Comparison of ENCODE assay signal across 15 cellular contexts in genomic region chr6:42073287-42073686, GRCh38. TPM values are rescaled to one million over a fixed set of nuclear protein-coding genes. Genes with fewer than 3 reads are reported as not detected.
DNase-seq lines count a peak whose midpoint lies in the region; ATAC-seq and TF ChIP-seq lines count a peak whose summit lies in the region.
"Had no signal": no experiment of that assay in that cellular context is flagged by ENCODE, and none has a peak within 500 bp of the region (broad histone marks: within the 10 kb centered on the region; RNA-seq: fewer than 3 reads in every experiment).

No MANE protein-coding gene starts in this region.

- H3K9me3 ChIP-seq in spleen: no peaks in the 10 kb centered on the region
- H3K9me3 ChIP-seq: MG63 had no signal

- H3K4me1 ChIP-seq in spleen: peaks cover 0 to 9% (median 0%) of the 10 kb centered on the region in 6 donors

- CTCF ChIA-PET in activated naive CD4-positive, alpha-beta T cell treated with anti-CD3 and anti-CD28 coated beads for 36 hours (lab: Charles Lee): interaction anchor here (1.0 to 3.0 kb wide), 3 partner anchors 31 to 95 kb away, joined by 3 to 15 read pairs (median 3); no protein-coding TSS in a partner anchor
- CTCF ChIA-PET in T-cell (lab: Charles Lee): interaction anchor here in 1 of 2 donors (1.5 kb wide), 1 partner anchor 474 kb away, joined by 4 read pairs; no protein-coding TSS in a partner anchor

- H3K27me3 ChIP-seq in spleen (replicated peaks in 1 of 7): no peaks in the 10 kb centered on the region
- H3K27me3 ChIP-seq: MG63 had no signal

- H3K9me3 Mint-ChIP-seq in activated naive CD4-positive, alpha-beta T cell treated with anti-CD3 and anti-CD28 coated beads, Interleukin-2, amount 50 U/mL, for 24 hours: no peaks in the 10 kb centered on the region
- H3K9me3 Mint-ChIP-seq in activated naive CD4-positive, alpha-beta T cell treated with anti-CD3 and anti-CD28 coated beads for 36 hours: no peaks in the 10 kb centered on the region
- H3K9me3 Mint-ChIP-seq in T-cell: no peaks in the 10 kb centered on the region
- H3K9me3 Mint-ChIP-seq in activated T-helper 17 cell treated with anti-CD3 and anti-CD28 coated beads, Interleukin-2, amount 50 U/mL, for 72 hours: no peaks in the 10 kb centered on the region

- H3K4me3 Mint-ChIP-seq in activated naive CD4-positive, alpha-beta T cell treated with anti-CD3 and anti-CD28 coated beads, Interleukin-2, amount 50 U/mL, for 24 hours: no peak overlapping the region
- H3K4me3 Mint-ChIP-seq in activated naive CD4-positive, alpha-beta T cell treated with anti-CD3 and anti-CD28 coated beads for 36 hours: no peak overlapping the region
- H3K4me3 Mint-ChIP-seq in T-cell: no peak overlapping the region
- H3K4me3 Mint-ChIP-seq in activated T-helper 17 cell treated with anti-CD3 and anti-CD28 coated beads, Interleukin-2, amount 50 U/mL, for 72 hours: peak overlapping the region; percentile 45

- DNase-seq in activated naive CD4-positive, alpha-beta T cell treated with anti-CD3 and anti-CD28 coated beads for 36 hours: no peak
- no peak for DNase-seq in T-cell
- peak; percentile 13 for DNase-seq in spleen
- DNase-seq: DMS53, Karpas-422, MG63, NCI-H1092, NCI-H2081 treated with DMSO at 0.1 percent for 48 hours, NCI-H510A, NCI-H82, PC-3 had no signal

- WGBS in spleen, 5 donors: 78 to 89% (median 80%) methylated on average over 2 of the region's 2 CpGs

- peaks cover 1 to 100% (median 86%) of the 10 kb centered on the region in 6 donors for H3K36me3 ChIP-seq in spleen

- H3K36me3 Mint-ChIP-seq in activated naive CD4-positive, alpha-beta T cell treated with anti-CD3 and anti-CD28 coated beads, Interleukin-2, amount 50 U/mL, for 24 hours: peaks cover 11% of the 10 kb centered on the region
- peaks cover 23% of the 10 kb centered on the region for H3K36me3 Mint-ChIP-seq in activated naive CD4-positive, alpha-beta T cell treated with anti-CD3 and anti-CD28 coated beads for 36 hours (ENCODE audit: low read depth)
- peaks cover 37% of the 10 kb centered on the region for H3K36me3 Mint-ChIP-seq in T-cell
- peaks cover 58% of the 10 kb centered on the region for H3K36me3 Mint-ChIP-seq in activated T-helper 17 cell treated with anti-CD3 and anti-CD28 coated beads, Interleukin-2, amount 50 U/mL, for 72 hours (ENCODE audit: low read depth)

- H3K27ac Mint-ChIP-seq in activated naive CD4-positive, alpha-beta T cell treated with anti-CD3 and anti-CD28 coated beads, Interleukin-2, amount 50 U/mL, for 24 hours: peak overlapping the region; percentile 43
- H3K27ac Mint-ChIP-seq in activated naive CD4-positive, alpha-beta T cell treated with anti-CD3 and anti-CD28 coated beads for 36 hours: no peak overlapping the region
- peak overlapping the region; percentile 6 to 23 for H3K27ac Mint-ChIP-seq in T-cell
- H3K27ac Mint-ChIP-seq in activated T-helper 17 cell treated with anti-CD3 and anti-CD28 coated beads, Interleukin-2, amount 50 U/mL, for 72 hours: peak overlapping the region; percentile 63

- peaks cover 17% of the 10 kb centered on the region for H3K4me1 Mint-ChIP-seq in activated naive CD4-positive, alpha-beta T cell treated with anti-CD3 and anti-CD28 coated beads, Interleukin-2, amount 50 U/mL, for 24 hours
- peaks cover 3% of the 10 kb centered on the region for H3K4me1 Mint-ChIP-seq in activated naive CD4-positive, alpha-beta T cell treated with anti-CD3 and anti-CD28 coated beads for 36 hours (ENCODE audit: low read depth)
- peaks cover 4 to 11% (median 6%) of the 10 kb centered on the region in 3 donors for H3K4me1 Mint-ChIP-seq in T-cell
- peaks cover 10% of the 10 kb centered on the region for H3K4me1 Mint-ChIP-seq in activated T-helper 17 cell treated with anti-CD3 and anti-CD28 coated beads, Interleukin-2, amount 50 U/mL, for 72 hours

- intact Hi-C loops in activated naive CD4-positive, alpha-beta T cell treated with anti-CD3 and anti-CD28 coated beads for 36 hours (cut with micrococcal nuclease): no loop called here
- intact Hi-C loops in spleen (cut with DNase I; ENCODE audit: low total_unique reads): no loop called here

- ATAC-seq in T-cell (replicated peaks in 1 of 4): no peak
- ATAC-seq in activated T-helper 17 cell treated with anti-CD3 and anti-CD28 coated beads, Interleukin-2, amount 50 U/mL, for 72 hours (replicated peaks): peak; percentile 87
- ATAC-seq in HG03439 (IDR thresholded peaks at IDR 0.05; ENCODE audit: unreplicated experiment): no peak
- no peak for ATAC-seq in GM21423 (IDR thresholded peaks at IDR 0.05; ENCODE audit: unreplicated experiment)
- ATAC-seq: PC-3 had no signal

- POLR2A ChIA-PET in T-cell (lab: Charles Lee): interaction anchor here in 1 of 2 donors (0.7 kb wide), 1 partner anchor 15 kb away, joined by 3 read pairs; no protein-coding TSS in a partner anchor

- no peaks in the 10 kb centered on the region for H3K27me3 Mint-ChIP-seq in activated naive CD4-positive, alpha-beta T cell treated with anti-CD3 and anti-CD28 coated beads, Interleukin-2, amount 50 U/mL, for 24 hours
- no peaks in the 10 kb centered on the region for H3K27me3 Mint-ChIP-seq in activated naive CD4-positive, alpha-beta T cell treated with anti-CD3 and anti-CD28 coated beads for 36 hours (ENCODE audit: low read depth)
- H3K27me3 Mint-ChIP-seq in T-cell: no peaks in the 10 kb centered on the region
- no peaks in the 10 kb centered on the region for H3K27me3 Mint-ChIP-seq in activated T-helper 17 cell treated with anti-CD3 and anti-CD28 coated beads, Interleukin-2, amount 50 U/mL, for 72 hours

- H3K4me3 ChIP-seq in spleen: no peak overlapping the region
- H3K4me3 ChIP-seq: MG63 had no signal

- H3K27ac ChIP-seq in spleen: no peak overlapping the region

- no peak for TF ChIP-seq CTCF in spleen (IDR thresholded peaks at IDR 0.05 in 8 of 11, conservative IDR thresholded peaks at IDR 0.05 in 3 of 11)

- no peak for TF ChIP-seq POLR2A in spleen (IDR thresholded peaks at IDR 0.05)

RNA-seq across cellular contexts. Expression of gene TAF8, which starts 23.0 kb away (rescaled TPM):
- 10 to 100 TPM; 67.3 to 68.5 TPM for total RNA-seq in activated naive CD4-positive, alpha-beta T cell treated with anti-CD3 and anti-CD28 coated beads for 36 hours
- total RNA-seq in T-cell: 10 to 100 TPM; 46.0 to 55.5 (median 47.6) TPM
- total RNA-seq in activated T-helper 17 cell treated with anti-CD3 and anti-CD28 coated beads, Interleukin-2, amount 50 U/mL, for 72 hours: 10 to 100 TPM; 48.8 to 60.9 TPM
- total RNA-seq in spleen: 10 to 100 TPM; 32.1 to 56.3 (median 38.8) TPM
- polyA plus RNA-seq in spleen: 10 to 100 TPM in 1 of 3 donors, 1 to 10 TPM in 2; 8.2 to 12.5 (median 8.8) TPM
